Comparison of ENCODE assay signal across 13 cellular contexts in the genomic region with DNA sequence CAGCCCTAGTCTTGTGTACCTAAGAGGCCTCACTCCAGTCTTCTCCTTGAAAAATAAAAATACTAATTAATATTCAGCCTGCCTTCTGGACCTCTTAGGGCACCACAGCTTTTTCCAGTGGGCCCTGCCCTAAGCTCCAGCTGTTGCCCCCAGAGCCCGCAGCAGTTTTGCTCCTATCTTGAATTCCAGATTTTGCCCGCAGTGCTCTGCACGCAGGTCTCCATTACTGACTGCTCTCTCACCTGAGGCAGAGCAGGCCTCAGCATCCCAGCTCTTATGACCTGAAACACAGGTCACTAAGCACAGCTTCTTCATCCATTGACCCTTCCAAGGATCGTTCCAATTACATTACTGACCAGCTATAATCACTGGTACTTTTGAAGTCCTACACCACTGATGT. TPM values are rescaled to one million over a fixed set of nuclear protein-coding genes. Genes with fewer than 3 reads are reported as not detected.
DNase-seq lines count a peak whose midpoint lies in the region; TF ChIP-seq lines count a peak whose summit lies in the region.
"Had no signal": no experiment of that assay in that cellular context is flagged by ENCODE, and none has a peak within 500 bp of the region (broad histone marks: within the 10 kb centered on the region; RNA-seq: fewer than 3 reads in every experiment).

No MANE protein-coding gene starts in this region.

- peaks cover 34% of the 10 kb centered on the region for H3K36me3 Mint-ChIP-seq in chondrocyte (ENCODE audit: low read depth)
- peaks cover 0 to 51% (median 41%) of the 10 kb centered on the region in 3 experiments; a peak in 5 of 7 replicates for H3K36me3 Mint-ChIP-seq in H9 (ENCODE audit: insufficient read depth in 1 of 3, low read depth in 3 of 3)

- H3K4me3 Mint-ChIP-seq in chondrocyte (ENCODE audit: unreplicated experiment) (no peak overlapping the region), H9 (no peak overlapping the region)
- H3K4me3 Mint-ChIP-seq: CD4-positive, alpha-beta memory T cell had no signal

- H2BK120ac ChIP-seq in neuronal stem cell (ENCODE audit: low read depth, low read length) (no peak overlapping the region), mesendoderm (ENCODE audit: low read depth, low read length) (no peak overlapping the region), H9 (ENCODE audit: low read depth, low read length, poor library complexity, severe bottlenecking) (no peak overlapping the region)

- H4K8ac ChIP-seq in neuronal stem cell (ENCODE audit: low read depth, low read length) (no peak overlapping the region), mesendoderm (ENCODE audit: low read depth, low read length) (no peak overlapping the region), H9 (replicated peaks; ENCODE audit: insufficient read length, low read depth, low read length) (no peak overlapping the region)

- H3K4me1 Mint-ChIP-seq in chondrocyte (ENCODE audit: low read depth), result peaks cover 17% of the 10 kb centered on the region
- H3K4me1 Mint-ChIP-seq in H9, result no peaks in the 10 kb centered on the region
- H3K4me1 Mint-ChIP-seq: IgD-negative memory B cell had no signal

- H3K9me3 ChIP-seq in neuronal stem cell (replicated peaks in 1 of 2; ENCODE audit: control insufficient read depth in 2 of 2, insufficient read depth in 1 of 2, low read depth in 1 of 2, low read length in 2 of 2) (no peaks in the 10 kb centered on the region), H9 (ENCODE audit: control insufficient read depth, low read depth, low read length) (no peaks in the 10 kb centered on the region), Karpas-422 (ENCODE audit: low read length) (no peaks in the 10 kb centered on the region)

- no peak overlapping the region for H3K18ac ChIP-seq in neuronal stem cell (ENCODE audit: low read length)
- H3K18ac ChIP-seq in mesendoderm (ENCODE audit: low read length), result no peak overlapping the region
- no peak overlapping the region for H3K18ac ChIP-seq in H9 (ENCODE audit: insufficient read length, low read depth, low read length)

- no peaks in the 10 kb centered on the region for H3K23me2 ChIP-seq in H9 (ENCODE audit: insufficient read length, low read depth, low read length, poor library complexity, severe bottlenecking)

- no peaks in the 10 kb centered on the region for H3K79me1 ChIP-seq in neuronal stem cell (ENCODE audit: low read depth, low read length)
- H3K79me1 ChIP-seq in mesendoderm (ENCODE audit: low read length), result no peaks in the 10 kb centered on the region
- H3K79me1 ChIP-seq in H9 (ENCODE audit: insufficient read depth, low read depth, low read length, poor library complexity, severe bottlenecking), result no peaks in the 10 kb centered on the region

- no peak overlapping the region for H2BK12ac ChIP-seq in neuronal stem cell (ENCODE audit: low read length)
- no peak overlapping the region for H2BK12ac ChIP-seq in H9 (ENCODE audit: insufficient read length, low read depth, low read length)

- H2BK5ac ChIP-seq in neuronal stem cell (ENCODE audit: low read length) (no peak overlapping the region), mesendoderm (ENCODE audit: low read length) (no peak overlapping the region), H9 (ENCODE audit: insufficient read length, low read length) (no peak overlapping the region)

- no peaks in the 10 kb centered on the region for H3K9me3 Mint-ChIP-seq in chondrocyte (ENCODE audit: low read depth)
- no peaks in the 10 kb centered on the region for H3K9me3 Mint-ChIP-seq in H9
- H3K9me3 Mint-ChIP-seq: CD4-positive, alpha-beta memory T cell; IgD-negative memory B cell had no signal

- no peak overlapping the region for H3K23ac ChIP-seq in neuronal stem cell (ENCODE audit: low read depth, low read length, poor library complexity)
- no peak overlapping the region for H3K23ac ChIP-seq in mesendoderm (ENCODE audit: low read length)
- H3K23ac ChIP-seq in H9 (ENCODE audit: insufficient read length, low read depth, low read length), result no peak overlapping the region

- H3K4me3 ChIP-seq in H7 (ENCODE audit: insufficient read depth, low read depth, low read length), result no peak overlapping the region
- no peak overlapping the region for H3K4me3 ChIP-seq in neuronal stem cell (ENCODE audit: low read length in 2 of 2)
- H3K4me3 ChIP-seq in mesendoderm (ENCODE audit: low read length), result no peak overlapping the region
- H3K4me3 ChIP-seq in Karpas-422 (ENCODE audit: low read length), result no peak overlapping the region

- H3K79me2 ChIP-seq in mesendoderm (ENCODE audit: control insufficient read depth, insufficient read depth, low read length), result no peaks in the 10 kb centered on the region
- H3K79me2 ChIP-seq in H9 (ENCODE audit: insufficient read depth, low read length), result no peaks in the 10 kb centered on the region
- no peaks in the 10 kb centered on the region for H3K79me2 ChIP-seq in Karpas-422 (ENCODE audit: low read length)

- no CpG with 5 or more reads among the region's 4 CpGs for WGBS in neuronal stem cell (ENCODE audit: extremely low coverage in 2 of 2, insufficient read length in 2 of 2, insufficient replicate concordance in 1 of 2), 2 donors
- WGBS in mesendoderm (ENCODE audit: extremely low coverage, insufficient coverage, low lambda C conversion rate), result no CpG with 5 or more reads among the region's 4 CpGs
- WGBS in H9 (ENCODE audit: extremely low coverage, insufficient read length, low lambda C conversion rate), result no CpG with 5 or more reads among the region's 4 CpGs

- DNase-seq in H7, result peak; percentile 7
- DNase-seq in chondrocyte (ENCODE audit: low spot score), result peak; percentile 47
- DNase-seq in neuronal stem cell (ENCODE audit: low spot score), result no peak
- DNase-seq in mesendoderm, result no peak
- no peak for DNase-seq in H9
- no peak for DNase-seq in DMS79 treated with DMSO at 0.1 percent for 48 hours (lab: John Stamatoyannopoulos, UW)
- DNase-seq in Karpas-422, result no peak
- DNase-seq: ACHN; C1 segment of cervical spinal cord; CD4-positive, alpha-beta memory T cell; DMS153; KG1 had no signal

- no peak overlapping the region for H2AFZ ChIP-seq in neuronal stem cell (ENCODE audit: low read length)
- H2AFZ ChIP-seq in H9 (ENCODE audit: low read length), result no peak overlapping the region
- H2AFZ ChIP-seq in Karpas-422 (ENCODE audit: low read length), result no peak overlapping the region

- H4K91ac ChIP-seq in neuronal stem cell (ENCODE audit: low read depth, low read length, poor library complexity), result no peak overlapping the region
- H4K91ac ChIP-seq in H9 (ENCODE audit: insufficient read length, low read depth, low read length), result no peak overlapping the region

- TF ChIP-seq CTCF in chondrocyte (IDR thresholded peaks at IDR 0.05) (no peak), H9 (conservative IDR thresholded peaks at IDR 0.05) (no peak)

- H3K27ac ChIP-seq in neuronal stem cell (replicated peaks; ENCODE audit: low read length) (peak overlapping the region; percentile 24), mesendoderm (ENCODE audit: low read depth, low read length) (no peak overlapping the region), H9 (ENCODE audit: insufficient read length, low read depth, low read length) (no peak overlapping the region), Karpas-422 (ENCODE audit: low read length) (no peak overlapping the region)

- H3K27ac Mint-ChIP-seq in chondrocyte (ENCODE audit: unreplicated experiment), result no peak overlapping the region
- no peak overlapping the region for H3K27ac Mint-ChIP-seq in H9
- H3K27ac Mint-ChIP-seq: CD4-positive, alpha-beta memory T cell; IgD-negative memory B cell had no signal

- no peak overlapping the region for H3K14ac ChIP-seq in neuronal stem cell (ENCODE audit: low read length)
- no peak overlapping the region for H3K14ac ChIP-seq in H9 (ENCODE audit: insufficient read depth, low read length)

- H3K56ac ChIP-seq in mesendoderm (ENCODE audit: low read length) (no peak overlapping the region), H9 (ENCODE audit: insufficient read length, low read depth, low read length) (no peak overlapping the region)

- H2AK5ac ChIP-seq in neuronal stem cell (ENCODE audit: low read depth, low read length) (no peak overlapping the region), mesendoderm (ENCODE audit: low read length) (no peak overlapping the region), H9 (ENCODE audit: insufficient read length, low read length) (no peak overlapping the region)

- no peak overlapping the region for H3T11ph ChIP-seq in H9 (ENCODE audit: low read length)

- H4K5ac ChIP-seq in mesendoderm (ENCODE audit: low read length) (no peak overlapping the region), H9 (ENCODE audit: insufficient read length, low read depth, low read length) (no peak overlapping the region)

- H3K36me3 ChIP-seq in H7 (replicated peaks; ENCODE audit: control insufficient read depth, insufficient read depth, low read length), result peaks cover 7% of the 10 kb centered on the region
- H3K36me3 ChIP-seq in neuronal stem cell (replicated peaks in 1 of 2; ENCODE audit: control insufficient read depth in 2 of 2, insufficient read depth in 2 of 2, low read length in 2 of 2), result peaks cover 17 to 66% of the 10 kb centered on the region in 2 donors
- H3K36me3 ChIP-seq in mesendoderm (ENCODE audit: control insufficient read depth, insufficient read depth, low read length), result peaks cover 2% of the 10 kb centered on the region
- H3K36me3 ChIP-seq in Karpas-422 (ENCODE audit: insufficient read depth, low read length), result peaks cover 4% of the 10 kb centered on the region; the same call in 1 of the 2 replicates

- H3K27me3 Mint-ChIP-seq in chondrocyte (ENCODE audit: low read depth) (no peaks in the 10 kb centered on the region), H9 (ENCODE audit: low read depth) (no peaks in the 10 kb centered on the region)
- H3K27me3 Mint-ChIP-seq: CD4-positive, alpha-beta memory T cell; IgD-negative memory B cell had no signal

- H4K20me1 ChIP-seq in H9 (ENCODE audit: control insufficient read depth, insufficient read depth, insufficient read length), result no peaks in the 10 kb centered on the region
- no peaks in the 10 kb centered on the region for H4K20me1 ChIP-seq in Karpas-422 (ENCODE audit: insufficient read depth, low read depth, low read length)

- H3K27me3 ChIP-seq in H7 (ENCODE audit: control insufficient read depth, insufficient read depth, low read length), result no peaks in the 10 kb centered on the region
- no peaks in the 10 kb centered on the region for H3K27me3 ChIP-seq in neuronal stem cell (ENCODE audit: control insufficient read depth in 3 of 3, insufficient read depth in 3 of 3, low read depth in 1 of 3, low read length in 3 of 3)
- no peaks in the 10 kb centered on the region for H3K27me3 ChIP-seq in mesendoderm (ENCODE audit: insufficient read depth, low read length, poor library complexity)
- no peaks in the 10 kb centered on the region for H3K27me3 ChIP-seq in H9 (ENCODE audit: insufficient read depth, low read length)
- H3K27me3 ChIP-seq in Karpas-422 (ENCODE audit: low read length), result no peaks in the 10 kb centered on the region

- H3K4me1 ChIP-seq in neuronal stem cell (ENCODE audit: control insufficient read depth in 2 of 2, insufficient read depth in 1 of 2, low read depth in 1 of 2, low read length in 2 of 2), result peaks cover 14 to 17% of the 10 kb centered on the region in 2 donors
- H3K4me1 ChIP-seq in mesendoderm (ENCODE audit: control insufficient read depth, low read depth, low read length), result no peaks in the 10 kb centered on the region
- H3K4me1 ChIP-seq in H9 (ENCODE audit: insufficient read depth, low read length), result no peaks in the 10 kb centered on the region
- H3K4me1 ChIP-seq in Karpas-422 (ENCODE audit: low read length), result no peaks in the 10 kb centered on the region

- no peaks in the 10 kb centered on the region for H3K9me2 ChIP-seq in Karpas-422 (replicated peaks; ENCODE audit: insufficient read depth, low read length)

- H2BK20ac ChIP-seq in H9 (ENCODE audit: low read depth, low read length, poor library complexity, severe bottlenecking), result no peak overlapping the region

- H2BK15ac ChIP-seq in neuronal stem cell (ENCODE audit: low read length), result no peak overlapping the region
- H2BK15ac ChIP-seq in mesendoderm (replicated peaks; ENCODE audit: low read depth), result no peak overlapping the region
- H2BK15ac ChIP-seq in H9 (ENCODE audit: low read depth, low read length), result no peak overlapping the region

- H3K4ac ChIP-seq in neuronal stem cell (ENCODE audit: low read length) (no peak overlapping the region), mesendoderm (ENCODE audit: low read depth, low read length) (no peak overlapping the region), H9 (ENCODE audit: low read depth, low read length) (no peak overlapping the region)

- H3K9ac ChIP-seq in neuronal stem cell (ENCODE audit: low read depth, low read length, poor library complexity) (no peak overlapping the region), mesendoderm (ENCODE audit: low read length) (no peak overlapping the region), H9 (ENCODE audit: extremely low read depth, insufficient read length, low read length) (no peak overlapping the region), Karpas-422 (ENCODE audit: low read length) (no peak overlapping the region)

- no peak overlapping the region for H3K4me2 ChIP-seq in neuronal stem cell (ENCODE audit: insufficient read depth, low read length, poor library complexity, severe bottlenecking)
- no peak overlapping the region for H3K4me2 ChIP-seq in mesendoderm (ENCODE audit: low read length)
- H3K4me2 ChIP-seq in H9 (ENCODE audit: insufficient read depth, insufficient read length, low read length), result no peak overlapping the region
- H3K4me2 ChIP-seq in Karpas-422 (ENCODE audit: low read depth, low read length, poor library complexity, severe bottlenecking), result no peak overlapping the region

RNA-seq across cellular contexts. Expression of gene NAGLU, which starts 28.4 kb away (rescaled TPM):
- total RNA-seq in H7 (2014; rRNA removed; shearing (Covaris generic)), result 36.9 and 43.9 TPM in 2 replicates
- total RNA-seq in chondrocyte (64.5 to 68.7 TPM (median 66.4 TPM) in 3 replicates), H9 (2021) (20.4 and 23.5 TPM in 2 replicates)
- 6.6 TPM for polyA plus RNA-seq in neuronal stem cell (2013, experiment 1 of 2)
- 6.4 TPM for polyA plus RNA-seq in neuronal stem cell (2013, experiment 2 of 2)
- polyA plus RNA-seq in mesendoderm (2013, experiment 1 of 2), result 9.6 TPM
- polyA plus RNA-seq in mesendoderm (2013, experiment 2 of 2), result 9.0 TPM
- total RNA-seq in Karpas-422 (2014; rRNA removed; shearing (Covaris generic); ENCODE audit: low replicate concordance), result 40.0 and 71.8 TPM in 2 replicates

RNA-seq across cellular contexts. Expression of gene HSD17B1, which starts 45.1 kb away (rescaled TPM):
- total RNA-seq in H7 (2014; rRNA removed; shearing (Covaris generic)), result 1.1 and 2.9 TPM in 2 replicates
- total RNA-seq in chondrocyte, result 1.4 to 2.6 TPM (median 1.4 TPM) in 3 replicates
- 1.6 TPM for polyA plus RNA-seq in neuronal stem cell (2013, experiment 1 of 2)
- polyA plus RNA-seq in neuronal stem cell (2013, experiment 2 of 2), result 1.8 TPM
- 0.59 TPM for polyA plus RNA-seq in mesendoderm (2013, experiment 1 of 2)
- polyA plus RNA-seq in mesendoderm (2013, experiment 2 of 2), result 0.67 TPM
- total RNA-seq in H9 (2021), result 1.3 and 1.5 TPM in 2 replicates
- 0.22 and 1.3 TPM in 2 replicates for total RNA-seq in Karpas-422 (2014; rRNA removed; shearing (Covaris generic); ENCODE audit: low replicate concordance)

RNA-seq across cellular contexts. Expression of gene ATP6V0A1, which starts 49.0 kb away (rescaled TPM):
- 21.0 and 21.7 TPM in 2 replicates for total RNA-seq in H7 (2014; rRNA removed; shearing (Covaris generic))
- total RNA-seq in chondrocyte (49.9 to 63.4 TPM (median 61.3 TPM) in 3 replicates), H9 (2021) (47.8 and 54.1 TPM in 2 replicates)
- 25.0 TPM for polyA plus RNA-seq in neuronal stem cell (2013, experiment 1 of 2)
- 27.7 TPM for polyA plus RNA-seq in neuronal stem cell (2013, experiment 2 of 2)
- 16.1 TPM for polyA plus RNA-seq in mesendoderm (2013, experiment 1 of 2)
- polyA plus RNA-seq in mesendoderm (2013, experiment 2 of 2), result 16.7 TPM
- 53.1 and 59.9 TPM in 2 replicates for total RNA-seq in Karpas-422 (2014; rRNA removed; shearing (Covaris generic); ENCODE audit: low replicate concordance)

RNA-seq across cellular contexts. Expression of gene COASY, which starts 54.3 kb away (rescaled TPM):
- total RNA-seq in H7 (2014; rRNA removed; shearing (Covaris generic)), result 56.1 and 59.2 TPM in 2 replicates
- total RNA-seq in chondrocyte (31.2 to 57.3 TPM (median 37.1 TPM) in 3 replicates), H9 (2021) (81.4 and 84.1 TPM in 2 replicates)
- polyA plus RNA-seq in neuronal stem cell (2013, experiment 1 of 2), result 74.9 TPM
- 76.5 TPM for polyA plus RNA-seq in neuronal stem cell (2013, experiment 2 of 2)
- polyA plus RNA-seq in mesendoderm (2013, experiment 1 of 2), result 113 TPM
- polyA plus RNA-seq in mesendoderm (2013, experiment 2 of 2), result 116 TPM
- 46.7 and 56.2 TPM in 2 replicates for total RNA-seq in Karpas-422 (2014; rRNA removed; shearing (Covaris generic); ENCODE audit: low replicate concordance)

RNA-seq across cellular contexts. Expression of gene MLX, which starts 59.2 kb away (rescaled TPM):
- 29.4 and 35.0 TPM in 2 replicates for total RNA-seq in H7 (2014; rRNA removed; shearing (Covaris generic))
- total RNA-seq in chondrocyte (30.1 to 37.0 TPM (median 30.3 TPM) in 3 replicates), H9 (2021) (42.1 and 45.3 TPM in 2 replicates)
- 25.1 TPM for polyA plus RNA-seq in neuronal stem cell (2013, experiment 1 of 2)
- 25.5 TPM for polyA plus RNA-seq in neuronal stem cell (2013, experiment 2 of 2)
- polyA plus RNA-seq in mesendoderm (2013, experiment 1 of 2), result 47.9 TPM
- polyA plus RNA-seq in mesendoderm (2013, experiment 2 of 2), result 45.7 TPM
- total RNA-seq in Karpas-422 (2014; rRNA removed; shearing (Covaris generic); ENCODE audit: low replicate concordance), result 33.0 and 42.4 TPM in 2 replicates

Comparison
In these comparisons a context has a peak if more than half of its experiments do, and no peak if none do; other contexts are left out.
1. DNase-seq: peak in H7 (single experiment) and chondrocyte (single experiment); none in neuronal stem cell (single experiment), mesendoderm (single experiment), H9 (single experiment), DMS79 treated with DMSO at 0.1 percent for 48 hours (single experiment) and Karpas-422 (single experiment).